Comparison of ENCODE assay signal across 8 cellular contexts in the genomic region with DNA sequence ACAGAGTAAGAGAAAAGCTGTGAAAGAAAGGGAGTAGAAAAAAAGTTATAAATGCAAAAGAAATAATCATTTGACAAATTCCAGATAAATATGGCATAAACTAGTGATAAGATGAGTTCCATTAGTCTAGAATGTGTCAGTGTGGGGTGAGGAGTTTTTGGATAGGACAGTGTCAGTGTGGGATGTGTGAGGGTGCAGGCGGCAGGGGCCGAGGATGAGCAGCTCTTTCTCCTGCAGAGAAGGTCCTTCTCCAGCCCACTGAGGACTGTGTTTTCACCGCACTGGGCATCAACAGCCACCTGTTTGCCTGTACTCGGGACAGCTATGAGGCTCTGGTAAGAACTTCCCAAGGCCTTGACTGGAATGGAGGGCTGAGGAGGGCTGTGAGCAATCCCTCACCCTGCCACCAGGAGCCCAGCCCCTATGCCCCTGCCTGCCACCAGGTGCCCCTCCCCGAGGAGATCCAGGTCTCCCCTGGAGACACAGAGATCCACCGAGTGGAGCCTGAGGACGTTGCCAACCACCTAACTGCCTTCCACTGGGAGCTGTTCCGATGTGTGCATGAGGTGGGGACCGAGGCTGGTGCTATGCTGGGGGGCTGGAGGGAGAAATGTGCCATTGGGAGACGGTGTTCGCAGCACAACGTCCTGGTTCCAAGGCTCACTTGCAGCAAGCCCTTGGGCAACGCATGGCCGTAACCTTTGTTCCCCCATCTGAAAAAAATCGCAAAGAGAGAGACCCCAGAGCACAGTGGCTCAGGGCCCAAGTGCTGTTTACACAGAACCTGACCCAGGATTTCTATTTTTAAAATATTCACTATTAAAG. TPM values are rescaled to one million over a fixed set of nuclear protein-coding genes. Genes with fewer than 3 reads are reported as not detected.
DNase-seq lines count a peak whose midpoint lies in the region; ATAC-seq, FAIRE-seq and TF ChIP-seq lines count a peak whose summit lies in the region.

No MANE protein-coding gene starts in this region.

- H2BK120ac ChIP-seq in H1 (replicated peaks; ENCODE audit: low read depth, low read length), result peak overlapping the region; percentile 88

- H3K9ac ChIP-seq in H1 (replicated peaks in 1 of 4; ENCODE audit: extremely low read depth in 1 of 4, low read depth in 3 of 4, low read length in 3 of 4), result peak overlapping the region in 1 of 4 experiments; percentile 53; a peak in 2 of 7 replicates

- H4K5ac ChIP-seq in H1 (ENCODE audit: insufficient read length, low read depth, low read length), result peak overlapping the region; percentile 32

- peak overlapping the region; percentile 54; the same call in 1 of the 2 replicates for H4K8ac ChIP-seq in H1 (ENCODE audit: extremely low read depth, insufficient read depth, low read length)

- H4K20me1 ChIP-seq in GM23338 (replicated peaks; ENCODE audit: insufficient read depth) (no peaks in the 10 kb centered on the region), H1 (replicated peaks in 1 of 2; ENCODE audit: control insufficient read depth in 1 of 2, insufficient read depth in 2 of 2, low read length in 2 of 2) (peaks cover 0 to 2% of the 10 kb centered on the region in 2 experiments)

- H3K79me2 ChIP-seq in GM23338 (replicated peaks; ENCODE audit: insufficient read depth) (no peaks in the 10 kb centered on the region), H1 (ENCODE audit: control insufficient read depth in 1 of 2, insufficient read depth in 2 of 2, low read length in 2 of 2) (no peaks in the 10 kb centered on the region)

- no peak overlapping the region for H3K23ac ChIP-seq in H1 (ENCODE audit: insufficient read length)

- no peak overlapping the region; the same call in 1 of the 2 replicates for H2BK5ac ChIP-seq in H1 (ENCODE audit: low read depth, low read length)

- peak; percentile 7 to 44; a peak in 2 of 4 replicates for TF ChIP-seq RAD21 in H1 (IDR thresholded peaks at IDR 0.05 in 1 of 2, conservative IDR thresholded peaks at IDR 0.05 in 1 of 2; ENCODE audit: low read depth in 2 of 2, low read length in 2 of 2)

- no peak overlapping the region for H3K4me3 ChIP-seq in A673 (ENCODE audit: low read depth, low read length, poor library complexity, severe bottlenecking)
- H3K4me3 ChIP-seq in GM23338, result peak overlapping the region; percentile 88
- H3K4me3 ChIP-seq in H1 (ENCODE audit: extremely low read depth in 1 of 4, insufficient read depth in 2 of 4, low read depth in 3 of 4, low read length in 4 of 4), result peak overlapping the region; percentile 20 to 73 (median 44); a peak in 6 of 8 replicates

- H3K4me3 Mint-ChIP-seq in GM23338, result peak overlapping the region; percentile 83
- peak overlapping the region; percentile 95 for H3K4me3 Mint-ChIP-seq in T-helper 17 cell

- no peaks in the 10 kb centered on the region for H3K36me3 ChIP-seq in A673 (ENCODE audit: insufficient read depth, low read length, poor library complexity, severe bottlenecking)
- H3K36me3 ChIP-seq in GM23338 (ENCODE audit: insufficient read depth), result no peaks in the 10 kb centered on the region
- H3K36me3 ChIP-seq in H1 (ENCODE audit: control insufficient read depth in 2 of 4, insufficient read depth in 4 of 4, low read length in 3 of 4), result peaks cover 0 to 15% (median 6%) of the 10 kb centered on the region in 4 experiments; a peak in 5 of 8 replicates

- no peaks in the 10 kb centered on the region; the same call in 2 of the 3 replicates for H3K9me3 Mint-ChIP-seq in GM23338

- H3K36me3 Mint-ChIP-seq in GM23338 (ENCODE audit: low read depth) (peaks cover 14% of the 10 kb centered on the region; the same call in 2 of the 3 replicates), T-helper 17 cell (ENCODE audit: low read depth) (peaks cover 2% of the 10 kb centered on the region)

- peaks cover 8% of the 10 kb centered on the region for H3K23me2 ChIP-seq in H1 (ENCODE audit: low read depth, low read length)

- peaks cover 32% of the 10 kb centered on the region for H3K4me1 Mint-ChIP-seq in GM23338
- peaks cover 10% of the 10 kb centered on the region for H3K4me1 Mint-ChIP-seq in T-helper 17 cell

- TF ChIP-seq CTCF in A673 (conservative IDR thresholded peaks at IDR 0.05; ENCODE audit: low read depth, low read length) (peak; percentile 29), GM23338 (conservative IDR thresholded peaks at IDR 0.05; ENCODE audit: low read depth in 2 of 2) (peak; percentile 52 to 70), H1 (IDR thresholded peaks at IDR 0.05; ENCODE audit: control extremely low read depth in 1 of 3, insufficient read depth in 1 of 3, low read depth in 1 of 3, low read length in 3 of 3) (peak; percentile 89 to 96 (median 93))

- WGBS in H1 (ENCODE audit: extremely low coverage in 1 of 2, insufficient coverage in 1 of 2, insufficient read length in 1 of 2, insufficient replicate concordance in 2 of 2, low coverage in 1 of 2, low lambda C conversion rate in 2 of 2, missing lambda C conversion rate in 1 of 2), 2 experiments, result 46% methylated on average over 14 of the region's 15 CpGs; no CpG with 5 or more reads in 1 of the 2 experiments

- H3K4ac ChIP-seq in H1 (replicated peaks; ENCODE audit: insufficient read length, low read depth, low read length), result no peak overlapping the region

- BruUV-seq in A673 (replicated peaks; lab: Mats Ljungman, UMichigan), result no TSS peak

- H3K27ac Mint-ChIP-seq in GM23338, result peak overlapping the region; percentile 77; the same call in 1 of the 2 replicates
- no peak overlapping the region for H3K27ac Mint-ChIP-seq in T-helper 17 cell

- no peak overlapping the region for H3K56ac ChIP-seq in H1 (replicated peaks; ENCODE audit: insufficient read length, low read depth, low read length)

- peak; percentile 55 for FAIRE-seq in H1 (lab: Jason Lieb, UNC)

- H2BK20ac ChIP-seq in H1 (ENCODE audit: low read length), result no peak overlapping the region

- H3K27me3 ChIP-seq in A673 (replicated peaks; ENCODE audit: insufficient read depth, low read depth, low read length, poor library complexity) (no peaks in the 10 kb centered on the region), GM23338 (ENCODE audit: insufficient read depth) (peaks cover 5% of the 10 kb centered on the region; the same call in 1 of the 2 replicates), H1 (replicated peaks in 1 of 4; ENCODE audit: control insufficient read depth in 3 of 4, extremely low read depth in 1 of 4, insufficient read depth in 3 of 4, low read length in 3 of 4) (no peaks in the 10 kb centered on the region)

- H3F3A ChIP-seq in GM23338 (replicated peaks; ENCODE audit: low read depth), result peaks cover 11% of the 10 kb centered on the region; the same call in 1 of the 2 replicates

- peak overlapping the region; percentile 75 for H4K91ac ChIP-seq in H1 (replicated peaks; ENCODE audit: insufficient read length, low read length)

- H3K4me2 ChIP-seq in GM23338, result peak overlapping the region; percentile 94
- peak overlapping the region; percentile 89 to 95 for H3K4me2 ChIP-seq in H1 (ENCODE audit: insufficient read depth in 1 of 2, low read depth in 2 of 2, low read length in 2 of 2)

- H3K27me3 Mint-ChIP-seq in GM23338 (ENCODE audit: insufficient read depth, low read depth, poor library complexity) (peaks cover 3% of the 10 kb centered on the region), T-helper 17 cell (no peaks in the 10 kb centered on the region)

- intact Hi-C loops in A673 (cut with micrococcal nuclease; ENCODE audit: unreplicated experiment), result no loop called here

- peak overlapping the region; percentile 63; the same call in 1 of the 2 replicates for H2BK12ac ChIP-seq in H1 (ENCODE audit: low read depth, low read length)

- TF ChIP-seq EP300 in H1 (IDR thresholded peaks at IDR 0.05; ENCODE audit: borderline replicate concordance in 1 of 2, low read depth in 2 of 2, low read length in 2 of 2), result no peak

- peak overlapping the region; percentile 83; the same call in 1 of the 2 replicates for H2AFZ ChIP-seq in GM23338
- H2AFZ ChIP-seq in H1 (ENCODE audit: low read length), result peak overlapping the region; percentile 72; the same call in 1 of the 2 replicates

- no peak overlapping the region for H3K14ac ChIP-seq in H1 (ENCODE audit: insufficient read length)

- no peaks in the 10 kb centered on the region for H3K9me2 ChIP-seq in GM23338 (ENCODE audit: insufficient read depth)

- H3K27ac ChIP-seq in A673 (ENCODE audit: low read depth, low read length, poor library complexity, severe bottlenecking), result no peak overlapping the region
- H3K27ac ChIP-seq in GM23338 (ENCODE audit: low read depth), result no peak overlapping the region
- H3K27ac ChIP-seq in H1 (ENCODE audit: low read depth, low read length), result no peak overlapping the region

- TF ChIP-seq POLR2A in H1 (IDR thresholded peaks at IDR 0.05; ENCODE audit: control extremely low read depth in 1 of 2, low read depth in 2 of 2, low read length in 2 of 2), result peak in 1 of 2 experiments; percentile 62; a peak in 1 of 3 replicates

- POLR2A ChIA-PET in A673 (lab: Charles Lee; ENCODE audit: low non-redundant PET), result no interaction called here
- POLR2A ChIA-PET in H1 (lab: Charles Lee; ENCODE audit: partially characterized antibody), result interaction anchor here (0.9 to 10.5 kb wide), 9 partner anchors 9 to 118 kb away, joined by 3 to 105 read pairs (median 5); a partner anchor contains a TSS

- H3K18ac ChIP-seq in H1 (ENCODE audit: extremely low read depth, low read length), result peak overlapping the region; percentile 65

- CTCF ChIA-PET in A673 (lab: Charles Lee), result interaction anchor here (0.7 kb wide), 1 partner anchor 8 kb away, joined by 6 read pairs; no protein-coding TSS in a partner anchor
- CTCF ChIA-PET in H1 (lab: Charles Lee; ENCODE audit: partially characterized antibody), result interaction anchor here (0.6 to 7.9 kb wide), 32 partner anchors 9 to 343 kb away, joined by 3 to 61 read pairs (median 3); a partner anchor contains a TSS

- no peaks in the 10 kb centered on the region for H3K9me3 ChIP-seq in A673 (ENCODE audit: low read depth, low read length, poor library complexity, severe bottlenecking)
- H3K9me3 ChIP-seq in T-helper 17 cell (ENCODE audit: control insufficient read depth, low read length, poor library complexity, severe bottlenecking), result no peaks in the 10 kb centered on the region
- H3K9me3 ChIP-seq in H1 (ENCODE audit: insufficient read depth in 2 of 2, low read depth in 1 of 2, low read length in 1 of 2), result no peaks in the 10 kb centered on the region

- no peak overlapping the region for H2BK15ac ChIP-seq in H1 (ENCODE audit: low read length)

- no peaks in the 10 kb centered on the region for H3K79me1 ChIP-seq in H1 (ENCODE audit: low read depth, low read length)

- DNase-seq in A673 (ENCODE audit: low spot score) (no peak), GM23338 (ENCODE audit: low spot score) (peak; percentile 84), T-helper 17 cell (peak in 1 of 3 donors; percentile 19), H1 (ENCODE audit: low read depth in 1 of 2, low spot score in 2 of 2) (peak in 1 of 2 experiments; percentile 78), retina (peak; percentile 32)

- ATAC-seq in GM23338 (peak; percentile 85), T-helper 17 cell (peak; percentile 55), GM19467 (IDR thresholded peaks at IDR 0.05; ENCODE audit: unreplicated experiment) (no peak), HG02870 (IDR thresholded peaks at IDR 0.05; ENCODE audit: unreplicated experiment) (no peak), GM21526 (IDR thresholded peaks at IDR 0.05; ENCODE audit: low FRiP score, unreplicated experiment) (no peak)

- H3K4me1 ChIP-seq in A673 (ENCODE audit: insufficient read depth, low read length, poor library complexity, severe bottlenecking), result no peaks in the 10 kb centered on the region
- peaks cover 11% of the 10 kb centered on the region for H3K4me1 ChIP-seq in GM23338 (ENCODE audit: insufficient read depth)
- peaks cover 0 to 15% (median 8%) of the 10 kb centered on the region in 4 experiments; a peak in 5 of 7 replicates for H3K4me1 ChIP-seq in H1 (replicated peaks in 1 of 4; ENCODE audit: control insufficient read depth in 3 of 4, insufficient read depth in 4 of 4, low read length in 3 of 4)

- no peak overlapping the region for H2AK5ac ChIP-seq in H1 (ENCODE audit: low read depth, low read length)

RNA-seq across cellular contexts. Expression of a gene that starts 13.1 kb away (rescaled TPM):
- total RNA-seq in A673 (2021) (11.4 and 11.9 TPM in 2 replicates), T-helper 17 cell (10 to 100 TPM in 1 of 2 donors, 1 to 10 TPM in 1; 6.9 to 10.5 TPM)
- 10.4 and 14.0 TPM in 2 replicates for total RNA-seq in GM23338 (2014; rRNA removed; shearing (Covaris generic))
- polyA plus RNA-seq in GM23338 (2016; fragmentation: Nextera tagmentation; extraction: Ambion mirVana) (5.0 and 6.7 TPM in 2 replicates), H1 (2011; rRNA removed) (20.0 and 25.0 TPM in 2 replicates)
- total RNA-seq in H1 (2021; fragmentation: NEBNext Ultra II Directional; extraction: Animal tissue kit (Norgen Biotek cat#: 25700)), result 18.1 and 20.2 TPM in 2 replicates
- 18.6 TPM for polyA plus RNA-seq in H1 (2011; cell fraction: cytosol; rRNA removed)
- 80.0 TPM for polyA plus RNA-seq in H1 (2011; cell fraction: nucleus; rRNA removed)
- polyA plus RNA-seq in H1 (2012, experiment 1 of 2), result 19.0 to 23.2 TPM (median 20.9 TPM) in 4 replicates
- polyA plus RNA-seq in H1 (2012, experiment 2 of 2), result 16.1 TPM
- 9.5 TPM for polyA plus RNA-seq in H1 (2013, experiment 1 of 2)
- polyA plus RNA-seq in H1 (2013, experiment 2 of 2), result 8.0 TPM
- polyA minus RNA-seq in H1 (2011; rRNA and poly(A)+ RNA removed), result 14.1 and 20.0 TPM in 2 replicates
- polyA minus RNA-seq in H1 (2011; cell fraction: cytosol; rRNA and poly(A)+ RNA removed), result 12.9 TPM
- polyA minus RNA-seq in H1 (2011; cell fraction: nucleus; rRNA and poly(A)+ RNA removed), result 27.9 TPM

RNA-seq across cellular contexts. Expression of a gene that starts 28.7 kb away (rescaled TPM):
- total RNA-seq in A673 (2021) (16.3 and 17.2 TPM in 2 replicates), T-helper 17 cell (10 to 100 TPM; 26.4 to 33.1 TPM)
- 9.2 and 10.8 TPM in 2 replicates for total RNA-seq in GM23338 (2014; rRNA removed; shearing (Covaris generic))
- polyA plus RNA-seq in GM23338 (2016; fragmentation: Nextera tagmentation; extraction: Ambion mirVana) (9.2 and 11.7 TPM in 2 replicates), H1 (2011; rRNA removed) (6.9 and 9.2 TPM in 2 replicates)
- total RNA-seq in H1 (2021; fragmentation: NEBNext Ultra II Directional; extraction: Animal tissue kit (Norgen Biotek cat#: 25700)), result 21.1 and 25.3 TPM in 2 replicates
- polyA plus RNA-seq in H1 (2011; cell fraction: cytosol; rRNA removed), result 3.8 TPM
- polyA plus RNA-seq in H1 (2011; cell fraction: nucleus; rRNA removed), result 8.9 TPM
- 14.4 to 20.0 TPM (median 16.0 TPM) in 4 replicates for polyA plus RNA-seq in H1 (2012, experiment 1 of 2)
- 9.9 TPM for polyA plus RNA-seq in H1 (2012, experiment 2 of 2)
- polyA plus RNA-seq in H1 (2013, experiment 1 of 2), result 13.7 TPM
- polyA plus RNA-seq in H1 (2013, experiment 2 of 2), result 13.5 TPM
- 7.9 and 9.3 TPM in 2 replicates for polyA minus RNA-seq in H1 (2011; rRNA and poly(A)+ RNA removed)
- polyA minus RNA-seq in H1 (2011; cell fraction: cytosol; rRNA and poly(A)+ RNA removed), result 6.1 TPM
- polyA minus RNA-seq in H1 (2011; cell fraction: nucleus; rRNA and poly(A)+ RNA removed), result 4.3 TPM

RNA-seq across cellular contexts. Expression of a gene that starts 50.1 kb away (rescaled TPM):
- total RNA-seq in A673 (2021), result 65.1 and 66.5 TPM in 2 replicates
- total RNA-seq in GM23338 (2014; rRNA removed; shearing (Covaris generic)), result 76.1 and 82.9 TPM in 2 replicates
- 34.4 and 37.5 TPM in 2 replicates for polyA plus RNA-seq in GM23338 (2016; fragmentation: Nextera tagmentation; extraction: Ambion mirVana)
- 100 to 1,000 TPM; 168 to 176 TPM for total RNA-seq in T-helper 17 cell
- 114 and 116 TPM in 2 replicates for total RNA-seq in H1 (2021; fragmentation: NEBNext Ultra II Directional; extraction: Animal tissue kit (Norgen Biotek cat#: 25700))
- 80.2 and 85.7 TPM in 2 replicates for polyA plus RNA-seq in H1 (2011; rRNA removed)
- 63.6 TPM for polyA plus RNA-seq in H1 (2011; cell fraction: cytosol; rRNA removed)
- polyA plus RNA-seq in H1 (2011; cell fraction: nucleus; rRNA removed), result 136 TPM
- polyA plus RNA-seq in H1 (2012, experiment 1 of 2), result 79.5 to 94.5 TPM (median 87.8 TPM) in 4 replicates
- polyA plus RNA-seq in H1 (2012, experiment 2 of 2), result 49.9 TPM
- 60.2 TPM for polyA plus RNA-seq in H1 (2013, experiment 1 of 2)
- polyA plus RNA-seq in H1 (2013, experiment 2 of 2), result 58.7 TPM
- 76.1 and 78.3 TPM in 2 replicates for polyA minus RNA-seq in H1 (2011; rRNA and poly(A)+ RNA removed)
- 36.5 TPM for polyA minus RNA-seq in H1 (2011; cell fraction: cytosol; rRNA and poly(A)+ RNA removed)
- polyA minus RNA-seq in H1 (2011; cell fraction: nucleus; rRNA and poly(A)+ RNA removed), result 81.4 TPM

Comparison
In these comparisons a context has a peak if more than half of its experiments do, and no peak if none do; other contexts are left out.
1. CTCF ChIP-seq: peak in every context shown above with its lines; median percentile 93 in H1; 61 in GM23338; 29 in A673.
2. ATAC-seq: peak in GM23338 (single experiment) and T-helper 17 cell (single experiment); none in GM19467 (single experiment), HG02870 (single experiment) and GM21526 (single experiment).